In the genomic region with DNA sequence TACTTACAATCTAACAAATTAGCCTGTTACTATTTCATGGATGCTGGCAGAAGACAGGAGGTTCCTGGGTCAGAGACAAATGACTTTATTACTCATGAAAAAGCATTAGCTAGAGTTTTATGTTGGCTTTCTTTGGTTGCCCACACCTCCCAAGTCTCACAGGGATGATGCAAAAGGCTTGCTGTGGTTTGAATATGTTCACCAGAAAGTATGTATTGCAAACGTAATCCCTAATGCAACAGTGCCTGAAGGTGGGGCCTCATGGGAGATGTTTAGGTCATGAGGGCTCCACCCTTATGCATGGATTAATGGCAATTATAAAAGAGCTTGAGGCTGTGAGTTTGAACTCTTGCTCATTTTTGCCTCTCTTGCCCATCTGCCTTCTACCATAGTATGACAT, we compare ENCODE assay signal across 10 cellular contexts. TPM values are rescaled to one million over a fixed set of nuclear protein-coding genes. Genes with fewer than 3 reads are reported as not detected.
DNase-seq lines count a peak whose midpoint lies in the region; ATAC-seq and TF ChIP-seq lines count a peak whose summit lies in the region.
"Had no signal": no experiment of that assay in that cellular context is flagged by ENCODE, and none has a peak within 500 bp of the region (broad histone marks: within the 10 kb centered on the region; RNA-seq: fewer than 3 reads in every experiment).

No MANE protein-coding gene starts in this region.

- POLR2A ChIA-PET in CD4-positive, alpha-beta memory T cell (lab: Charles Lee; ENCODE audit: partially characterized antibody) = no interaction called here

- no peak overlapping the region for H3K4me3 Mint-ChIP-seq in chondrocyte (ENCODE audit: unreplicated experiment)
- no peak overlapping the region for H3K4me3 Mint-ChIP-seq in glutamatergic neuron (ENCODE audit: unreplicated experiment)
- no peak overlapping the region for H3K4me3 Mint-ChIP-seq in CD4-positive, alpha-beta memory T cell
- H3K4me3 Mint-ChIP-seq: activated CD4-positive, alpha-beta T cell treated with anti-CD3 and anti-CD28 coated beads, Interleukin-2, amount 10 ng/mL, durations not matched to agents 7 days and 5 days; activated naive CD8-positive, alpha-beta T cell treated with anti-CD3 and anti-CD28 coated beads for 36 hours had no signal

- no peak overlapping the region for H3K27ac ChIP-seq in effector memory CD4-positive, alpha-beta T cell (ENCODE audit: insufficient read depth, low read length, poor library complexity, severe bottlenecking)
- H3K27ac ChIP-seq in CD4-positive, alpha-beta memory T cell (ENCODE audit: low read depth, low read length) = no peak overlapping the region

- no peaks in the 10 kb centered on the region for H3K9me3 ChIP-seq in effector memory CD4-positive, alpha-beta T cell (ENCODE audit: control insufficient read depth, low read length)
- H3K9me3 ChIP-seq in CD4-positive, alpha-beta memory T cell (ENCODE audit: control insufficient read depth in 1 of 2, low read length in 2 of 2) = no peaks in the 10 kb centered on the region

- H3K27ac Mint-ChIP-seq in chondrocyte (ENCODE audit: unreplicated experiment) (peak overlapping the region; percentile 62), glutamatergic neuron (ENCODE audit: unreplicated experiment) (no peak overlapping the region)
- H3K27ac Mint-ChIP-seq in CD4-positive, alpha-beta memory T cell = no peak overlapping the region
- H3K27ac Mint-ChIP-seq: activated CD4-positive, alpha-beta T cell treated with anti-CD3 and anti-CD28 coated beads, Interleukin-2, amount 10 ng/mL, durations not matched to agents 7 days and 5 days; activated naive CD8-positive, alpha-beta T cell treated with anti-CD3 and anti-CD28 coated beads for 36 hours had no signal

- no peaks in the 10 kb centered on the region for H3K27me3 ChIP-seq in effector memory CD4-positive, alpha-beta T cell (replicated peaks; ENCODE audit: control insufficient read depth, insufficient read depth, low read length, poor library complexity, severe bottlenecking)
- no peaks in the 10 kb centered on the region for H3K27me3 ChIP-seq in CD4-positive, alpha-beta memory T cell (ENCODE audit: insufficient read depth, low read length)

- H3K4me1 ChIP-seq in effector memory CD4-positive, alpha-beta T cell (ENCODE audit: control insufficient read depth, insufficient read depth, low read length, poor library complexity, severe bottlenecking) = no peaks in the 10 kb centered on the region
- no peaks in the 10 kb centered on the region for H3K4me1 ChIP-seq in CD4-positive, alpha-beta memory T cell (ENCODE audit: insufficient read depth, low read length)

- CTCF ChIA-PET in CD4-positive, alpha-beta memory T cell (lab: Charles Lee; ENCODE audit: partially characterized antibody) = no interaction called here

- TF ChIP-seq CTCF in chondrocyte (IDR thresholded peaks at IDR 0.05) (no peak), glutamatergic neuron (IDR thresholded peaks at IDR 0.05; ENCODE audit: partially characterized antibody, unreplicated experiment) (no peak)

- H3K9me3 Mint-ChIP-seq in chondrocyte (ENCODE audit: low read depth) (peaks cover 2% of the 10 kb centered on the region), glutamatergic neuron (ENCODE audit: unreplicated experiment) (peaks cover 2% of the 10 kb centered on the region)
- peaks cover 0 to 6% (median 0%) of the 10 kb centered on the region in 8 donors for H3K9me3 Mint-ChIP-seq in CD4-positive, alpha-beta memory T cell

- ATAC-seq in GM18519 (IDR thresholded peaks at IDR 0.05; ENCODE audit: low FRiP score, unreplicated experiment) = peak; percentile 21
- peak; percentile 9 for ATAC-seq in HG03521 (IDR thresholded peaks at IDR 0.05; ENCODE audit: unreplicated experiment)

- intact Hi-C loops in CD4-positive, alpha-beta memory T cell (cut with micrococcal nuclease) = no loop called here

- H3K4me3 ChIP-seq in skeletal muscle cell (ENCODE audit: low read depth, low read length) = no peak overlapping the region
- no peak overlapping the region for H3K4me3 ChIP-seq in effector memory CD4-positive, alpha-beta T cell (ENCODE audit: insufficient read depth, low read depth, low read length, poor library complexity, severe bottlenecking)
- H3K4me3 ChIP-seq in CD4-positive, alpha-beta memory T cell (ENCODE audit: low read length in 2 of 2) = no peak overlapping the region

- H3K36me3 ChIP-seq in effector memory CD4-positive, alpha-beta T cell (ENCODE audit: control insufficient read depth, insufficient read depth, low read length) = no peaks in the 10 kb centered on the region
- H3K36me3 ChIP-seq in CD4-positive, alpha-beta memory T cell (ENCODE audit: insufficient read depth, low read length) = no peaks in the 10 kb centered on the region

- no peaks in the 10 kb centered on the region for H3K36me3 Mint-ChIP-seq in chondrocyte (ENCODE audit: low read depth)
- H3K36me3 Mint-ChIP-seq in glutamatergic neuron (ENCODE audit: unreplicated experiment) = no peaks in the 10 kb centered on the region
- H3K36me3 Mint-ChIP-seq in CD4-positive, alpha-beta memory T cell = no peaks in the 10 kb centered on the region
- H3K36me3 Mint-ChIP-seq: activated naive CD8-positive, alpha-beta T cell treated with anti-CD3 and anti-CD28 coated beads for 36 hours had no signal

- H3K27me3 Mint-ChIP-seq in chondrocyte (ENCODE audit: low read depth) (no peaks in the 10 kb centered on the region), glutamatergic neuron (ENCODE audit: unreplicated experiment) (peaks cover 4% of the 10 kb centered on the region)
- H3K27me3 Mint-ChIP-seq in CD4-positive, alpha-beta memory T cell = peaks cover 0 to 8% of the 10 kb centered on the region in 2 donors

- H3K4me1 Mint-ChIP-seq in chondrocyte (ENCODE audit: low read depth) (peaks cover 40% of the 10 kb centered on the region), glutamatergic neuron (ENCODE audit: low read depth, unreplicated experiment) (peaks cover 13% of the 10 kb centered on the region)
- H3K4me1 Mint-ChIP-seq in CD4-positive, alpha-beta memory T cell = peaks cover 0 to 1% (median 0%) of the 10 kb centered on the region in 4 donors
- H3K4me1 Mint-ChIP-seq: activated CD4-positive, alpha-beta T cell treated with anti-CD3 and anti-CD28 coated beads, Interleukin-2, amount 10 ng/mL, durations not matched to agents 7 days and 5 days; activated naive CD8-positive, alpha-beta T cell treated with anti-CD3 and anti-CD28 coated beads for 36 hours had no signal

- DNase-seq in chondrocyte (ENCODE audit: low spot score) (no peak), skeletal muscle cell (ENCODE audit: low read depth) (peak; percentile 75), glutamatergic neuron (no peak), NAMALWA (ENCODE audit: low spot score) (no peak)
- no peak for DNase-seq in effector memory CD4-positive, alpha-beta T cell
- DNase-seq in CD4-positive, alpha-beta memory T cell = no peak
- DNase-seq: activated CD4-positive, alpha-beta T cell treated with anti-CD3 and anti-CD28 coated beads, Interleukin-2, amount 10 ng/mL, durations not matched to agents 7 days and 5 days; activated naive CD8-positive, alpha-beta T cell treated with anti-CD3 and anti-CD28 coated beads for 36 hours had no signal

RNA-seq across cellular contexts. Expression of a gene that starts 28.5 kb away (rescaled TPM):
- total RNA-seq in chondrocyte = 60.2 to 63.1 TPM (median 60.4 TPM) in 3 replicates
- 571 TPM for total RNA-seq in glutamatergic neuron (ENCODE audit: unreplicated experiment)
- under 1 TPM; 0.06 to 0.25 TPM for total RNA-seq in CD4-positive, alpha-beta memory T cell
- not detected for polyA plus RNA-seq in CD4-positive, alpha-beta memory T cell
- total RNA-seq: activated CD4-positive, alpha-beta T cell treated with anti-CD3 and anti-CD28 coated beads, Interleukin-2, amount 10 ng/mL, durations not matched to agents 7 days and 5 days had no signal

Comparison
In these comparisons a context has a peak if more than half of its experiments do, and no peak if none do; other contexts are left out.
1. RNA of a gene that starts 28.5 kb away (total RNA-seq): 571 TPM in glutamatergic neuron (single experiment) and 60.2 to 63.1 TPM in chondrocyte; 0.06 to 0.25 TPM in CD4-positive, alpha-beta memory T cell; every median in the first group is over 10 times any median in the second.